Comparison of ENCODE assay signal across 1 cellular context in the genomic region with DNA sequence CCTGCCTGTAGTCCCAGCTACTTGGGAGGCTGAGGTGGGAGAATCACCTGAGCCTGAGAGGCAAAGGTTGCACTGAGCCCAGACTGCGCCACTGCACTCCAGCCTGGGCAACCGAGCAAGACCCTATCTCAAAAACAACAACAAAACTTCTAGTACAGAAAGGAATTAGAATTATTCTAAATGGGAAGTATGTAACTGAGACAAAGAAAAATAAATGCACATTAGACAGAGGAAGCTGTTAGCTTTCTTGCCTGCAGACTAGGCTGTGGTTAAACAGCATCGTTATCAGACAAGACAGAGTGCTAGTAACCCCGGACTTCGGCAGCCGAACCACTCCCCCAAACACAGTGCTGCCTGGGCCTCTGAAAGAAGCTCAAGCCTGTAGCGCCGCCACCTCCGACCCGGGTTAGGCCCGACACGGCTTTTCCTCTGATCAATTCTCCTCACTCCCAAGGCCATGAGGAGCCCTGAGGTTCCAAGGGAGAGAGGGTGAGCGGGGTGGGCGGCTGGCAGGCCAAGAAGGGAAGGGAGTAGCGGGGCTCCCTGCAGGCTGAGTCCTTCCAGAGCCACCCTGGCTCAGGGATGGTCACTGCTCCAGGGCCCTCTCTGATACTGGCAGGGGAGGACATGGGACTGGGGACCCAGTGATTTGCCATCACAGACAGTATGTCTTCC.
TF ChIP-seq lines count a peak whose summit lies in the region.

No MANE protein-coding gene starts in this region.

TF ChIP-seq in K562, 482 proteins besides CTCF, POLR2A, EP300 and RAD21 (continued from another document and continues in another):
- TF ChIP-seq, protein P1, sequence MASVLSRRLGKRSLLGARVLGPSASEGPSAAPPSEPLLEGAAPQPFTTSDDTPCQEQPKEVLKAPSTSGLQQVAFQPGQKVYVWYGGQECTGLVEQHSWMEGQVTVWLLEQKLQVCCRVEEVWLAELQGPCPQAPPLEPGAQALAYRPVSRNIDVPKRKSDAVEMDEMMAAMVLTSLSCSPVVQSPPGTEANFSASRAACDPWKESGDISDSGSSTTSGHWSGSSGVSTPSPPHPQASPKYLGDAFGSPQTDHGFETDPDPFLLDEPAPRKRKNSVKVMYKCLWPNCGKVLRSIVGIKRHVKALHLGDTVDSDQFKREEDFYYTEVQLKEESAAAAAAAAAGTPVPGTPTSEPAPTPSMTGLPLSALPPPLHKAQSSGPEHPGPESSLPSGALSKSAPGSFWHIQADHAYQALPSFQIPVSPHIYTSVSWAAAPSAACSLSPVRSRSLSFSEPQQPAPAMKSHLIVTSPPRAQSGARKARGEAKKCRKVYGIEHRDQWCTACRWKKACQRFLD (CRISPR knock-in tag; IDR thresholded peaks at IDR 0.05) = peak; percentile 90
- peak; percentile 44 for TF ChIP-seq TBP (optimal IDR thresholded peaks at IDR 0.05; ENCODE audit: low read depth, low read length)
- TF ChIP-seq, protein P2, sequence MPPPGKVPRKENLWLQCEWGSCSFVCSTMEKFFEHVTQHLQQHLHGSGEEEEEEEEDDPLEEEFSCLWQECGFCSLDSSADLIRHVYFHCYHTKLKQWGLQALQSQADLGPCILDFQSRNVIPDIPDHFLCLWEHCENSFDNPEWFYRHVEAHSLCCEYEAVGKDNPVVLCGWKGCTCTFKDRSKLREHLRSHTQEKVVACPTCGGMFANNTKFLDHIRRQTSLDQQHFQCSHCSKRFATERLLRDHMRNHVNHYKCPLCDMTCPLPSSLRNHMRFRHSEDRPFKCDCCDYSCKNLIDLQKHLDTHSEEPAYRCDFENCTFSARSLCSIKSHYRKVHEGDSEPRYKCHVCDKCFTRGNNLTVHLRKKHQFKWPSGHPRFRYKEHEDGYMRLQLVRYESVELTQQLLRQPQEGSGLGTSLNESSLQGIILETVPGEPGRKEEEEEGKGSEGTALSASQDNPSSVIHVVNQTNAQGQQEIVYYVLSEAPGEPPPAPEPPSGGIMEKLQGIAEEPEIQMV (tag; conservative IDR thresholded peaks at IDR 0.05; ENCODE audit: low read depth) = no peak
- TF ChIP-seq, protein P3, sequence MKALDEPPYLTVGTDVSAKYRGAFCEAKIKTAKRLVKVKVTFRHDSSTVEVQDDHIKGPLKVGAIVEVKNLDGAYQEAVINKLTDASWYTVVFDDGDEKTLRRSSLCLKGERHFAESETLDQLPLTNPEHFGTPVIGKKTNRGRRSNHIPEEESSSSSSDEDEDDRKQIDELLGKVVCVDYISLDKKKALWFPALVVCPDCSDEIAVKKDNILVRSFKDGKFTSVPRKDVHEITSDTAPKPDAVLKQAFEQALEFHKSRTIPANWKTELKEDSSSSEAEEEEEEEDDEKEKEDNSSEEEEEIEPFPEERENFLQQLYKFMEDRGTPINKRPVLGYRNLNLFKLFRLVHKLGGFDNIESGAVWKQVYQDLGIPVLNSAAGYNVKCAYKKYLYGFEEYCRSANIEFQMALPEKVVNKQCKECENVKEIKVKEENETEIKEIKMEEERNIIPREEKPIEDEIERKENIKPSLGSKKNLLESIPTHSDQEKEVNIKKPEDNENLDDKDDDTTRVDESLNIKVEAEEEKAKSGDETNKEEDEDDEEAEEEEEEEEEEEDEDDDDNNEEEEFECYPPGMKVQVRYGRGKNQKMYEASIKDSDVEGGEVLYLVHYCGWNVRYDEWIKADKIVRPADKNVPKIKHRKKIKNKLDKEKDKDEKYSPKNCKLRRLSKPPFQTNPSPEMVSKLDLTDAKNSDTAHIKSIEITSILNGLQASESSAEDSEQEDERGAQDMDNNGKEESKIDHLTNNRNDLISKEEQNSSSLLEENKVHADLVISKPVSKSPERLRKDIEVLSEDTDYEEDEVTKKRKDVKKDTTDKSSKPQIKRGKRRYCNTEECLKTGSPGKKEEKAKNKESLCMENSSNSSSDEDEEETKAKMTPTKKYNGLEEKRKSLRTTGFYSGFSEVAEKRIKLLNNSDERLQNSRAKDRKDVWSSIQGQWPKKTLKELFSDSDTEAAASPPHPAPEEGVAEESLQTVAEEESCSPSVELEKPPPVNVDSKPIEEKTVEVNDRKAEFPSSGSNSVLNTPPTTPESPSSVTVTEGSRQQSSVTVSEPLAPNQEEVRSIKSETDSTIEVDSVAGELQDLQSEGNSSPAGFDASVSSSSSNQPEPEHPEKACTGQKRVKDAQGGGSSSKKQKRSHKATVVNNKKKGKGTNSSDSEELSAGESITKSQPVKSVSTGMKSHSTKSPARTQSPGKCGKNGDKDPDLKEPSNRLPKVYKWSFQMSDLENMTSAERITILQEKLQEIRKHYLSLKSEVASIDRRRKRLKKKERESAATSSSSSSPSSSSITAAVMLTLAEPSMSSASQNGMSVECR (CRISPR knock-in tag; IDR thresholded peaks at IDR 0.05) = no peak
- 0 out of 4 replicates have a peak, but pooled peaks of 1 of the 2 experiments have one; percentile 48 for TF ChIP-seq HDAC1 (IDR thresholded peaks at IDR 0.05)
- peak in 1 of 2 experiments; percentile 46; a peak in 1 of 4 replicates for TF ChIP-seq MAZ (CRISPR knock-in tag; conservative IDR thresholded peaks at IDR 0.05 in 1 of 2, IDR thresholded peaks at IDR 0.05 in 1 of 2)
- TF ChIP-seq, protein P4, sequence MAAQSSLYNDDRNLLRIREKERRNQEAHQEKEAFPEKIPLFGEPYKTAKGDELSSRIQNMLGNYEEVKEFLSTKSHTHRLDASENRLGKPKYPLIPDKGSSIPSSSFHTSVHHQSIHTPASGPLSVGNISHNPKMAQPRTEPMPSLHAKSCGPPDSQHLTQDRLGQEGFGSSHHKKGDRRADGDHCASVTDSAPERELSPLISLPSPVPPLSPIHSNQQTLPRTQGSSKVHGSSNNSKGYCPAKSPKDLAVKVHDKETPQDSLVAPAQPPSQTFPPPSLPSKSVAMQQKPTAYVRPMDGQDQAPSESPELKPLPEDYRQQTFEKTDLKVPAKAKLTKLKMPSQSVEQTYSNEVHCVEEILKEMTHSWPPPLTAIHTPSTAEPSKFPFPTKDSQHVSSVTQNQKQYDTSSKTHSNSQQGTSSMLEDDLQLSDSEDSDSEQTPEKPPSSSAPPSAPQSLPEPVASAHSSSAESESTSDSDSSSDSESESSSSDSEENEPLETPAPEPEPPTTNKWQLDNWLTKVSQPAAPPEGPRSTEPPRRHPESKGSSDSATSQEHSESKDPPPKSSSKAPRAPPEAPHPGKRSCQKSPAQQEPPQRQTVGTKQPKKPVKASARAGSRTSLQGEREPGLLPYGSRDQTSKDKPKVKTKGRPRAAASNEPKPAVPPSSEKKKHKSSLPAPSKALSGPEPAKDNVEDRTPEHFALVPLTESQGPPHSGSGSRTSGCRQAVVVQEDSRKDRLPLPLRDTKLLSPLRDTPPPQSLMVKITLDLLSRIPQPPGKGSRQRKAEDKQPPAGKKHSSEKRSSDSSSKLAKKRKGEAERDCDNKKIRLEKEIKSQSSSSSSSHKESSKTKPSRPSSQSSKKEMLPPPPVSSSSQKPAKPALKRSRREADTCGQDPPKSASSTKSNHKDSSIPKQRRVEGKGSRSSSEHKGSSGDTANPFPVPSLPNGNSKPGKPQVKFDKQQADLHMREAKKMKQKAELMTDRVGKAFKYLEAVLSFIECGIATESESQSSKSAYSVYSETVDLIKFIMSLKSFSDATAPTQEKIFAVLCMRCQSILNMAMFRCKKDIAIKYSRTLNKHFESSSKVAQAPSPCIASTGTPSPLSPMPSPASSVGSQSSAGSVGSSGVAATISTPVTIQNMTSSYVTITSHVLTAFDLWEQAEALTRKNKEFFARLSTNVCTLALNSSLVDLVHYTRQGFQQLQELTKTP (IDR thresholded peaks at IDR 0.05; ENCODE audit: low read depth in 1 of 2, partially characterized antibody in 2 of 2) = no peak
- TF ChIP-seq SETDB1 (IDR thresholded peaks at IDR 0.05; ENCODE audit: low read length) = no peak
- TF ChIP-seq, protein P5, sequence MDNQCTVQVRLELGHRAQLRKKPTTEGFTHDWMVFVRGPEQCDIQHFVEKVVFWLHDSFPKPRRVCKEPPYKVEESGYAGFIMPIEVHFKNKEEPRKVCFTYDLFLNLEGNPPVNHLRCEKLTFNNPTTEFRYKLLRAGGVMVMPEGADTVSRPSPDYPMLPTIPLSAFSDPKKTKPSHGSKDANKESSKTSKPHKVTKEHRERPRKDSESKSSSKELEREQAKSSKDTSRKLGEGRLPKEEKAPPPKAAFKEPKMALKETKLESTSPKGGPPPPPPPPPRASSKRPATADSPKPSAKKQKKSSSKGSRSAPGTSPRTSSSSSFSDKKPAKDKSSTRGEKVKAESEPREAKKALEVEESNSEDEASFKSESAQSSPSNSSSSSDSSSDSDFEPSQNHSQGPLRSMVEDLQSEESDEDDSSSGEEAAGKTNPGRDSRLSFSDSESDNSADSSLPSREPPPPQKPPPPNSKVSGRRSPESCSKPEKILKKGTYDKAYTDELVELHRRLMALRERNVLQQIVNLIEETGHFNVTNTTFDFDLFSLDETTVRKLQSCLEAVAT (IDR thresholded peaks at IDR 0.05) = peak in 1 of 2 experiments; percentile 89; a peak in 2 of 4 replicates
- peak; percentile 55; the same call in 1 of the 2 replicates for TF ChIP-seq CBFB (CRISPR knock-in tag; IDR thresholded peaks at IDR 0.05)
- no peak for TF ChIP-seq ZNF282 (CRISPR knock-in tag; IDR thresholded peaks at IDR 0.05)
- no peak for TF ChIP-seq MAFG (tag; conservative IDR thresholded peaks at IDR 0.05)
- no peak for TF ChIP-seq NR2C2 (CRISPR knock-in tag; IDR thresholded peaks at IDR 0.05)
- TF ChIP-seq NR2C2 (tag; IDR thresholded peaks at IDR 0.05) = peak; percentile 32; the same call in 1 of the 2 replicates
- TF ChIP-seq ZC3H11A (IDR thresholded peaks at IDR 0.05; ENCODE audit: low read depth, low read length) = no peak
- TF ChIP-seq RB1 (IDR thresholded peaks at IDR 0.05; ENCODE audit: low read depth) = no peak
- TF ChIP-seq ZKSCAN1 (IDR thresholded peaks at IDR 0.05; ENCODE audit: low read depth, low read length) = peak; percentile 18; the same call in 1 of the 2 replicates
- TF ChIP-seq, protein P6, sequence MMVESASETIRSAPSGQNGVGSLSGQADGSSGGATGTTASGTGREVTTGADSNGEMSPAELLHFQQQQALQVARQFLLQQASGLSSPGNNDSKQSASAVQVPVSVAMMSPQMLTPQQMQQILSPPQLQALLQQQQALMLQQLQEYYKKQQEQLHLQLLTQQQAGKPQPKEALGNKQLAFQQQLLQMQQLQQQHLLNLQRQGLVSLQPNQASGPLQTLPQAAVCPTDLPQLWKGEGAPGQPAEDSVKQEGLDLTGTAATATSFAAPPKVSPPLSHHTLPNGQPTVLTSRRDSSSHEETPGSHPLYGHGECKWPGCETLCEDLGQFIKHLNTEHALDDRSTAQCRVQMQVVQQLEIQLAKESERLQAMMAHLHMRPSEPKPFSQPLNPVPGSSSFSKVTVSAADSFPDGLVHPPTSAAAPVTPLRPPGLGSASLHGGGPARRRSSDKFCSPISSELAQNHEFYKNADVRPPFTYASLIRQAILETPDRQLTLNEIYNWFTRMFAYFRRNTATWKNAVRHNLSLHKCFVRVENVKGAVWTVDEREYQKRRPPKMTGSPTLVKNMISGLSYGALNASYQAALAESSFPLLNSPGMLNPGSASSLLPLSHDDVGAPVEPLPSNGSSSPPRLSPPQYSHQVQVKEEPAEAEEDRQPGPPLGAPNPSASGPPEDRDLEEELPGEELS (CRISPR knock-in tag; IDR thresholded peaks at IDR 0.05; ENCODE audit: borderline replicate concordance) = no peak
- peak; percentile 92 for TF ChIP-seq ARID1B (IDR thresholded peaks at IDR 0.05)
- TF ChIP-seq PTTG1 (tag; IDR thresholded peaks at IDR 0.05; ENCODE audit: low read depth) = no peak
- TF ChIP-seq, protein P7, sequence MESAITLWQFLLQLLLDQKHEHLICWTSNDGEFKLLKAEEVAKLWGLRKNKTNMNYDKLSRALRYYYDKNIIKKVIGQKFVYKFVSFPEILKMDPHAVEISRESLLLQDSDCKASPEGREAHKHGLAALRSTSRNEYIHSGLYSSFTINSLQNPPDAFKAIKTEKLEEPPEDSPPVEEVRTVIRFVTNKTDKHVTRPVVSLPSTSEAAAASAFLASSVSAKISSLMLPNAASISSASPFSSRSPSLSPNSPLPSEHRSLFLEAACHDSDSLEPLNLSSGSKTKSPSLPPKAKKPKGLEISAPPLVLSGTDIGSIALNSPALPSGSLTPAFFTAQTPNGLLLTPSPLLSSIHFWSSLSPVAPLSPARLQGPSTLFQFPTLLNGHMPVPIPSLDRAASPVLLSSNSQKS (CRISPR knock-in tag; IDR thresholded peaks at IDR 0.05) = no peak
- TF ChIP-seq, protein P8, sequence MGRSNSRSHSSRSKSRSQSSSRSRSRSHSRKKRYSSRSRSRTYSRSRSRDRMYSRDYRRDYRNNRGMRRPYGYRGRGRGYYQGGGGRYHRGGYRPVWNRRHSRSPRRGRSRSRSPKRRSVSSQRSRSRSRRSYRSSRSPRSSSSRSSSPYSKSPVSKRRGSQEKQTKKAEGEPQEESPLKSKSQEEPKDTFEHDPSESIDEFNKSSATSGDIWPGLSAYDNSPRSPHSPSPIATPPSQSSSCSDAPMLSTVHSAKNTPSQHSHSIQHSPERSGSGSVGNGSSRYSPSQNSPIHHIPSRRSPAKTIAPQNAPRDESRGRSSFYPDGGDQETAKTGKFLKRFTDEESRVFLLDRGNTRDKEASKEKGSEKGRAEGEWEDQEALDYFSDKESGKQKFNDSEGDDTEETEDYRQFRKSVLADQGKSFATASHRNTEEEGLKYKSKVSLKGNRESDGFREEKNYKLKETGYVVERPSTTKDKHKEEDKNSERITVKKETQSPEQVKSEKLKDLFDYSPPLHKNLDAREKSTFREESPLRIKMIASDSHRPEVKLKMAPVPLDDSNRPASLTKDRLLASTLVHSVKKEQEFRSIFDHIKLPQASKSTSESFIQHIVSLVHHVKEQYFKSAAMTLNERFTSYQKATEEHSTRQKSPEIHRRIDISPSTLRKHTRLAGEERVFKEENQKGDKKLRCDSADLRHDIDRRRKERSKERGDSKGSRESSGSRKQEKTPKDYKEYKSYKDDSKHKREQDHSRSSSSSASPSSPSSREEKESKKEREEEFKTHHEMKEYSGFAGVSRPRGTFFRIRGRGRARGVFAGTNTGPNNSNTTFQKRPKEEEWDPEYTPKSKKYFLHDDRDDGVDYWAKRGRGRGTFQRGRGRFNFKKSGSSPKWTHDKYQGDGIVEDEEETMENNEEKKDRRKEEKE (IDR thresholded peaks at IDR 0.05; ENCODE audit: borderline replicate concordance in 1 of 2, control insufficient read depth in 1 of 2, low read depth in 2 of 2, low read length in 1 of 2) = peak in 1 of 2 experiments; percentile 39; a peak in 1 of 4 replicates
- TF ChIP-seq SREBF1 (IDR thresholded peaks at IDR 0.05; ENCODE audit: borderline replicate concordance, low read depth, low read length) = no peak
- peak; percentile 86 for TF ChIP-seq LCOR (CRISPR knock-in tag; IDR thresholded peaks at IDR 0.05)
- no peak for TF ChIP-seq ZNF830 (CRISPR knock-in tag; IDR thresholded peaks at IDR 0.05)
- TF ChIP-seq HDAC3 (IDR thresholded peaks at IDR 0.05; ENCODE audit: borderline replicate concordance, partially characterized antibody) = no peak
- no peak for TF ChIP-seq TAF7 (tag; IDR thresholded peaks at IDR 0.05)
- TF ChIP-seq NUFIP1 (IDR thresholded peaks at IDR 0.05; ENCODE audit: partially characterized antibody) = no peak
- TF ChIP-seq FOXJ2 (tag; IDR thresholded peaks at IDR 0.05) = no peak
- peak; percentile 51 for TF ChIP-seq HMGN3 (IDR thresholded peaks at IDR 0.05; ENCODE audit: borderline replicate concordance, extremely low read depth, insufficient read length, low read depth, low read length)
- no peak for TF ChIP-seq SAFB2 (IDR thresholded peaks at IDR 0.05; ENCODE audit: borderline replicate concordance, low read depth, low read length, severe bottlenecking)
- no peak for TF ChIP-seq TSC22D4 (tag; IDR thresholded peaks at IDR 0.05)
- TF ChIP-seq TCFL5 (CRISPR knock-in tag; conservative IDR thresholded peaks at IDR 0.05) = no peak
- peak; percentile 26; the same call in 1 of the 2 replicates for TF ChIP-seq GABPB1 (CRISPR knock-in tag; IDR thresholded peaks at IDR 0.05)
- peak; percentile 76 for TF ChIP-seq ZNF766 (CRISPR knock-in tag; conservative IDR thresholded peaks at IDR 0.05)
- no peak for TF ChIP-seq ZC3H8 (IDR thresholded peaks at IDR 0.05)
- peak; percentile 27 to 65; a peak in 1 of 4 replicates for TF ChIP-seq TRIM24 (IDR thresholded peaks at IDR 0.05)
- TF ChIP-seq, protein P9, sequence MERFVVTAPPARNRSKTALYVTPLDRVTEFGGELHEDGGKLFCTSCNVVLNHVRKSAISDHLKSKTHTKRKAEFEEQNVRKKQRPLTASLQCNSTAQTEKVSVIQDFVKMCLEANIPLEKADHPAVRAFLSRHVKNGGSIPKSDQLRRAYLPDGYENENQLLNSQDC (CRISPR knock-in tag; IDR thresholded peaks at IDR 0.05) = no peak
